13 cellular contexts compared by ENCODE assay signal in the genomic region with DNA sequence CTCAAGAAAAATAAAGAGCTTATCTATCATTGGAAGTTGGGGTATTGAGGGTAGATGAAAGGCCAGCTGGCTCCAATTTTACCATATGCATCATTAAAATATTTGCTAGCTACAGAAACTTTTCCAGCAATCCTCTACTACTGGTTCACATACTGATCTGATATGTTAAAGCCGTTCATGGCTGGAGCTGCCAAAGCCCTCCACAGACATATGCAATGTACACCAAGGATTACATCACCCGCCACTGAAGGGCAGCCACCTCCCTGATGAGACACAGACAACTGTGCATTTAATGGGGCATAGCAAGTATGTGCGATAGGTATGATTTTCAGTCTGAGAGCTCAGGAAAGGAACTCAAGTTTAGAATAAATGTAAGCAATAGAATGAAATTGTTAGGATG.
DNase-seq lines count a peak whose midpoint lies in the region; TF ChIP-seq lines count a peak whose summit lies in the region.
"Had no signal": no experiment of that assay in that cellular context is flagged by ENCODE, and none has a peak within 500 bp of the region (broad histone marks: within the 10 kb centered on the region; RNA-seq: fewer than 3 reads in every experiment).

No MANE protein-coding gene starts in this region.

- H3K27me3 Mint-ChIP-seq in CD8-positive, alpha-beta memory T cell = peaks cover 0 to 1% of the 10 kb centered on the region in 2 donors
- H3K27me3 Mint-ChIP-seq: naive thymus-derived CD4-positive, alpha-beta T cell had no signal

- no peaks in the 10 kb centered on the region for H3K36me3 Mint-ChIP-seq in CD8-positive, alpha-beta memory T cell
- H3K36me3 Mint-ChIP-seq: naive thymus-derived CD4-positive, alpha-beta T cell had no signal

- H3K4me1 Mint-ChIP-seq in CD8-positive, alpha-beta memory T cell = no peaks in the 10 kb centered on the region
- H3K4me1 Mint-ChIP-seq: naive thymus-derived CD4-positive, alpha-beta T cell had no signal

- H3K36me3 ChIP-seq in CD8-positive, alpha-beta memory T cell (ENCODE audit: insufficient read depth, low read length) = no peaks in the 10 kb centered on the region
- H3K36me3 ChIP-seq: BLaER1 treated with 17β-estradiol and CSF1 and Interleukin-3, amounts not matched to agents 10 nM and 100 nM; upper lobe of left lung had no signal

- H3K4me3 Mint-ChIP-seq in CD8-positive, alpha-beta memory T cell = no peak overlapping the region
- H3K4me3 Mint-ChIP-seq: naive thymus-derived CD4-positive, alpha-beta T cell had no signal

- no peaks in the 10 kb centered on the region for H3K9me3 ChIP-seq in CD8-positive, alpha-beta memory T cell (ENCODE audit: low read length)
- H3K9me3 ChIP-seq: BLaER1 treated with 17β-estradiol and CSF1 and Interleukin-3, amounts not matched to agents 10 nM and 100 nM; upper lobe of left lung had no signal

- H3K9me3 Mint-ChIP-seq in CD8-positive, alpha-beta memory T cell = peaks cover 0 to 25% (median 4%) of the 10 kb centered on the region in 5 donors

- no peaks in the 10 kb centered on the region for H3K27me3 ChIP-seq in CD8-positive, alpha-beta memory T cell (ENCODE audit: insufficient read depth, low read length, poor library complexity, severe bottlenecking)
- H3K27me3 ChIP-seq: BLaER1 treated with 17β-estradiol and CSF1 and Interleukin-3, amounts not matched to agents 10 nM and 100 nM; upper lobe of left lung had no signal

- no peak overlapping the region for H3K27ac Mint-ChIP-seq in CD8-positive, alpha-beta memory T cell
- H3K27ac Mint-ChIP-seq: naive thymus-derived CD4-positive, alpha-beta T cell had no signal

- peak overlapping the region; percentile 19 for H3K27ac ChIP-seq in epithelial cell of prostate
- H3K27ac ChIP-seq in CD8-positive, alpha-beta memory T cell (ENCODE audit: low read depth, low read length) = no peak overlapping the region
- H3K27ac ChIP-seq: BLaER1 treated with 17β-estradiol and CSF1 and Interleukin-3, amounts not matched to agents 10 nM and 100 nM; skin epidermis; upper lobe of left lung had no signal

- H3K4me1 ChIP-seq in CD8-positive, alpha-beta memory T cell (ENCODE audit: insufficient read depth, low read length) = no peaks in the 10 kb centered on the region
- H3K4me1 ChIP-seq: BLaER1 treated with 17β-estradiol and CSF1 and Interleukin-3, amounts not matched to agents 10 nM and 100 nM; upper lobe of left lung had no signal

- no peak for TF ChIP-seq CTCF in GM20000 (IDR thresholded peaks at IDR 0.05; ENCODE audit: extremely low read depth, missing control alignments)

- DNase-seq in A172 (ENCODE audit: low spot score) (peak; percentile 11), HCEC 1CT (peak; percentile 33), NOMO-1 treated with dmso at 0.1 percent for 144 hours (lab: John Stamatoyannopoulos, UW; ENCODE audit: unreplicated experiment) (peak; percentile 17), epithelial cell of prostate (ENCODE audit: low read depth, low spot score) (no peak), GDM1 (lab: John Stamatoyannopoulos, UW) (no peak), GM20000 (ENCODE audit: low spot score) (no peak), DMS114 treated with DMSO at 0.1 percent for 48 hours (lab: John Stamatoyannopoulos, UW; ENCODE audit: unreplicated experiment) (no peak)
- no peak for DNase-seq in CD8-positive, alpha-beta memory T cell
- DNase-seq: activated T-cell treated with anti-CD3 and anti-CD28 coated beads, Interleukin-2, amount 50 U/mL, for 1 hour; naive thymus-derived CD4-positive, alpha-beta T cell; upper lobe of left lung had no signal

- CTCF ChIA-PET in CD8-positive, alpha-beta memory T cell (lab: Charles Lee) = no interaction called here

- H3K4me3 ChIP-seq in CD8-positive, alpha-beta memory T cell (ENCODE audit: low read length) = no peak overlapping the region
- H3K4me3 ChIP-seq: BLaER1 treated with 17β-estradiol and CSF1 and Interleukin-3, amounts not matched to agents 10 nM and 100 nM; skin epidermis; upper lobe of left lung had no signal

- POLR2A ChIA-PET in CD8-positive, alpha-beta memory T cell (lab: Charles Lee) = no interaction called here

Comparison
In these comparisons a context has a peak if more than half of its experiments do, and no peak if none do; other contexts are left out.
1. DNase-seq: peak in A172 (single experiment), HCEC 1CT (single experiment) and NOMO-1 treated with dmso at 0.1 percent for 144 hours (single experiment); none in epithelial cell of prostate (single experiment), CD8-positive, alpha-beta memory T cell (0 of 5), GDM1 (single experiment), GM20000 (single experiment) and DMS114 treated with DMSO at 0.1 percent for 48 hours (single experiment).